18 cellular contexts compared by ENCODE assay signal in the genomic region with DNA sequence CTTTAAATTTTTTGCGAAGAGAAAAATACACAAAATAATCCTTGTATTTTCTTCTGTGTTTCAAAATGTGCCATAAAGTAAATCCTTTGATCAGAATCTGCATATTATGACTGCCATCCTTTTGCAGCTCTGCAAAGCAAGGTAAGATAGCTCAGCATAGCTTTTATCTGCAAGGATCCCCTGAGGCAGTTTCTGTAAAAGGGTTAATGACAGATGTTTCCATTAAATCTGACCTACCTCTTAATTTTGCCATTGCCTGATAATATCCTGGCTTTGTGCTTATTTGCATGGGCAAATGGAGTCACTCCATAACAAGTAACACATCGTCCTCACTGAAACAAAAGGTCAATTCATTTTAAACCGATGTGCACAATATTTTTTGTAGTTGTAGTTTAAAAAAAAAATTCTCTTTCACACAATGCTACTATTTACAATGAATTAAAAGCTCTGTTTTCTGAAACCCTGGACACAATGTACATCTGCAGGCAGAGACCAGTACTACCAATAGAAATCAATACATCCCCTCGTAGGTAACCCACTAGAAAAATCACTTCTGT.
"Had no signal": no experiment of that assay in that cellular context is flagged by ENCODE, and none has a peak within 500 bp of the region (broad histone marks: within the 10 kb centered on the region; RNA-seq: fewer than 3 reads in every experiment).

No MANE protein-coding gene starts in this region.

- H3K9me3 Mint-ChIP-seq: activated CD4-positive, alpha-beta memory T cell treated with anti-CD3 and anti-CD28 coated beads, Interleukin-2, amount 10 ng/mL, durations not matched to agents 7 days and 5 days; WTC11 had no signal

- H3K27ac Mint-ChIP-seq: activated CD4-positive, alpha-beta memory T cell treated with anti-CD3 and anti-CD28 coated beads, Interleukin-2, amount 10 ng/mL, durations not matched to agents 7 days and 5 days; activated CD8-positive, alpha-beta memory T cell treated with anti-CD3 and anti-CD28 coated beads, Interleukin-2, amount 10 ng/mL, durations not matched to agents 7 days and 5 days; activated naive CD8-positive, alpha-beta T cell; effector memory CD8-positive, alpha-beta T cell; natural killer cell treated with Interleukin-12 subunit alpha and Interleukin-12 subunit beta and Interleukin-15 and Interleukin-18, amount 100 ng/mL, for 72 hours; WTC11 had no signal

- DNase-seq: activated CD4-positive, alpha-beta memory T cell treated with anti-CD3 and anti-CD28 coated beads, Interleukin-2, amount 10 ng/mL, durations not matched to agents 7 days and 5 days; activated CD4-positive, alpha-beta T cell treated with anti-CD3 and anti-CD28 coated beads for 48 hours; activated CD8-positive, alpha-beta memory T cell treated with anti-CD3 and anti-CD28 coated beads, Interleukin-2, amount 10 ng/mL, durations not matched to agents 7 days and 5 days; effector memory CD8-positive, alpha-beta T cell; esophagus squamous epithelium; hypothalamus; islet precursor cell; left colon; lower lobe of right lung; nucleus accumbens; posterior cingulate gyrus; stimulated activated CD4-positive, alpha-beta T cell treated with anti-CD3 and anti-CD28 coated beads, Interleukin-2, amount 100 ng/mL, for 24 hours; stimulated activated naive CD4-positive, alpha-beta T cell treated with Interleukin-2 at 50 U/mL for 16 hours; substantia nigra; tibial artery had no signal

- H3K4me1 Mint-ChIP-seq: activated CD4-positive, alpha-beta memory T cell treated with anti-CD3 and anti-CD28 coated beads, Interleukin-2, amount 10 ng/mL, durations not matched to agents 7 days and 5 days; activated CD8-positive, alpha-beta memory T cell treated with anti-CD3 and anti-CD28 coated beads, Interleukin-2, amount 10 ng/mL, durations not matched to agents 7 days and 5 days had no signal

- ATAC-seq: activated CD8-positive, alpha-beta memory T cell treated with anti-CD3 and anti-CD28 coated beads, Interleukin-2, amount 10 ng/mL, durations not matched to agents 7 days and 5 days; effector memory CD8-positive, alpha-beta T cell; left colon; lower lobe of right lung; natural killer cell treated with Interleukin-12 subunit alpha and Interleukin-12 subunit beta and Interleukin-15 and Interleukin-18, amount 100 ng/mL, for 72 hours; WTC11 had no signal

- H3K4me3 Mint-ChIP-seq: activated CD4-positive, alpha-beta memory T cell treated with anti-CD3 and anti-CD28 coated beads, Interleukin-2, amount 10 ng/mL, durations not matched to agents 7 days and 5 days; activated CD8-positive, alpha-beta memory T cell treated with anti-CD3 and anti-CD28 coated beads, Interleukin-2, amount 10 ng/mL, durations not matched to agents 7 days and 5 days; activated naive CD8-positive, alpha-beta T cell; effector memory CD8-positive, alpha-beta T cell; natural killer cell treated with Interleukin-12 subunit alpha and Interleukin-12 subunit beta and Interleukin-15 and Interleukin-18, amount 100 ng/mL, for 72 hours; WTC11 had no signal

- H3K27me3 Mint-ChIP-seq: activated CD4-positive, alpha-beta memory T cell treated with anti-CD3 and anti-CD28 coated beads, Interleukin-2, amount 10 ng/mL, durations not matched to agents 7 days and 5 days; activated CD8-positive, alpha-beta memory T cell treated with anti-CD3 and anti-CD28 coated beads, Interleukin-2, amount 10 ng/mL, durations not matched to agents 7 days and 5 days; activated naive CD8-positive, alpha-beta T cell; effector memory CD8-positive, alpha-beta T cell; natural killer cell treated with Interleukin-12 subunit alpha and Interleukin-12 subunit beta and Interleukin-15 and Interleukin-18, amount 100 ng/mL, for 72 hours had no signal

- H3K36me3 Mint-ChIP-seq: activated CD8-positive, alpha-beta memory T cell treated with anti-CD3 and anti-CD28 coated beads, Interleukin-2, amount 10 ng/mL, durations not matched to agents 7 days and 5 days; activated naive CD8-positive, alpha-beta T cell; natural killer cell treated with Interleukin-12 subunit alpha and Interleukin-12 subunit beta and Interleukin-15 and Interleukin-18, amount 100 ng/mL, for 72 hours; WTC11 had no signal
